Comparison of ENCODE assay signal across 8 cellular contexts in genomic region chr16:17224859-17225258, GRCh38.
DNase-seq lines count a peak whose midpoint lies in the region; ATAC-seq and TF ChIP-seq lines count a peak whose summit lies in the region.

No MANE protein-coding gene starts in this region.

- H3K9me3 Mint-ChIP-seq in CD8-positive, alpha-beta T cell: no peaks in the 10 kb centered on the region

- H3K27me3 ChIP-seq in CD8-positive, alpha-beta T cell (ENCODE audit: insufficient read depth, low read length): no peaks in the 10 kb centered on the region

- no peaks in the 10 kb centered on the region for H3K27me3 Mint-ChIP-seq in CD8-positive, alpha-beta T cell (ENCODE audit: low read depth)

- TF ChIP-seq CTCF in CD8-positive, alpha-beta T cell (IDR thresholded peaks at IDR 0.05): no peak
- no peak for TF ChIP-seq CTCF in astrocyte of the spinal cord (IDR thresholded peaks at IDR 0.05; ENCODE audit: low read depth, low read length)

- H3K4me3 ChIP-seq in CD8-positive, alpha-beta T cell (ENCODE audit: low read depth, low read length): no peak overlapping the region
- no peak overlapping the region for H3K4me3 ChIP-seq in astrocyte of the spinal cord (ENCODE audit: low read depth, low read length)

- intact Hi-C loops in CD8-positive, alpha-beta T cell (cut with DNase I, micrococcal nuclease): no loop called here

- H3K27ac Mint-ChIP-seq in CD8-positive, alpha-beta T cell: peak overlapping the region; percentile 86

- H3K36me3 ChIP-seq in CD8-positive, alpha-beta T cell (ENCODE audit: insufficient read depth, low read length): no peaks in the 10 kb centered on the region

- ATAC-seq in CD8-positive, alpha-beta T cell: peak; percentile 58
- ATAC-seq in GM19328 (IDR thresholded peaks at IDR 0.05; ENCODE audit: unreplicated experiment): no peak
- ATAC-seq in GM19455 (IDR thresholded peaks at IDR 0.05; ENCODE audit: unreplicated experiment): no peak
- ATAC-seq in HG02973 (IDR thresholded peaks at IDR 0.05; ENCODE audit: unreplicated experiment): no peak

- peaks cover 9% of the 10 kb centered on the region for H3K36me3 Mint-ChIP-seq in CD8-positive, alpha-beta T cell

- peaks cover 23% of the 10 kb centered on the region for H3K4me1 Mint-ChIP-seq in CD8-positive, alpha-beta T cell (ENCODE audit: low read depth)

- CTCF ChIA-PET in CD8-positive, alpha-beta T cell (lab: Charles Lee): no interaction called here

- DNase-seq in CD8-positive, alpha-beta T cell: peak in 5 of 7 experiments; percentile 11 to 55 (median 29)
- DNase-seq in NCI-H1694 treated with DMSO at 0.1 percent for 48 hours (lab: John Stamatoyannopoulos, UW) (peak; percentile 64), astrocyte of the spinal cord (ENCODE audit: low read depth, low spot score) (peak; percentile 70), myocyte (ENCODE audit: low read depth) (peak; percentile 95), ACHN (no peak)

- no peaks in the 10 kb centered on the region for H3K9me3 ChIP-seq in CD8-positive, alpha-beta T cell (ENCODE audit: low read length)

- H3K27ac ChIP-seq in CD8-positive, alpha-beta T cell (ENCODE audit: low read depth, low read length): no peak overlapping the region

- no peak overlapping the region for H3K4me3 Mint-ChIP-seq in CD8-positive, alpha-beta T cell

- peaks cover 5% of the 10 kb centered on the region for H3K4me1 ChIP-seq in CD8-positive, alpha-beta T cell (ENCODE audit: insufficient read depth, low read length)

- in situ Hi-C loops in astrocyte of the spinal cord (cut with HindIII; ENCODE audit: low sequenced_read_pairs) (no loop called here), ACHN (cut with HindIII; ENCODE audit: low pct_ligation_motif_present, low pct_unique_long_range_greater_than_20kb, low sequenced_read_pairs) (no loop called here)

- POLR2A ChIA-PET in CD8-positive, alpha-beta T cell (lab: Charles Lee): interaction anchor here (1.0 kb wide), 1 partner anchor 140 kb away, joined by 3 read pairs; no protein-coding TSS in a partner anchor
